In the genomic region with DNA sequence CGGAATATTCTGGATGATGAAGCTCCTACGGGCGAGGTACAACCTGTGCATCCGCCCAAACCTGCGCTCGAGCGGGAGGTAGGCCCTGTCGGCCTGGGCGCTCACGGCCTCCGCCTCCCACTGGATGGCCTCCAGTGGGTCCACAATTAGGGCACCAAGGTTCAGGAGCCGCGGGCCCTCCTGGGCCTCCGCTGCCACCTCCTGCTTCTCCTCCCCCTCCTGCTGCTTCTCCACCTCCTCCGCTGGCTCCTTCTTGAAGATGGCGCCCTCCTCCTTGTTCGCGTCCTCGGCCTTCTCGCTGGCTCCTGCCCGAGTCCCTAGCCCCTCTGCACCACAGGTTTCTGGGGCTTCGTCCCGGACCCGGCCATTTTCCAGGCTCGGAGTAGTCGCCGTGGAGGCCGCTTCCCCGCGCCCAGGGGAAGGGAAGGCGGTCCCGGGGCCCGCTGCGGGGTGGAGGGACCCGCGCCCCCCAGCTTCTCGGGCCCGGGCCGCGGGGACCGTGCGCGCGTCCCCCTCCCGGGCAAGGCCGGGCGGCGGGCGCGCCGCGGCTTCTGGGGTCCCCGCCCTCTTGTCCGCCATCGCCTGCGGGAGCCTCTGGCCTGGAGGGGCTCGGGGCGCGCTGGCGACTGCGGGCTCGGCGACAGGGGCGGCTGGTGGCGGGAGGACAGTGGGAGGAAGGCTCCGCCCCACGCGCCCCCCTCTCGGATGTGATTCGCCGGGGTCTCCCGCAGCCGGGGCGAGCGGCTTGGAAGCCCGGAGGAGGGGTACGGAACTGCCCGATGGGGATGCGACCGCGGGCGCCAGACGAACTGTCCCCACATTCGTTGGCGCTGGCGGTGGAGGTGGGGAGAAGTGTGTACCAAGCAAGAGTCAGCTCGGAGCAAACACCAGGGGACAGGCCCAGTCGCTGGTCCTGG, we compare ENCODE assay signal across 7 cellular contexts. TPM values are rescaled to one million over a fixed set of nuclear protein-coding genes. Genes with fewer than 3 reads are reported as not detected.
A peak's percentile ranks its signal among the peaks of the same experiment; 100 is the strongest.
DNase-seq lines count a peak whose midpoint lies in the region; TF ChIP-seq lines count a peak whose summit lies in the region.

No MANE protein-coding gene starts in this region.

- H3K27ac ChIP-seq in cingulate gyrus (ENCODE audit: low read depth, low read length), result peak overlapping the region; percentile 83

- peak overlapping the region; percentile 60 for H3K4me3 ChIP-seq in WI38 (ENCODE audit: low read depth, low read length)

- no peak for TF ChIP-seq CTCF in HFFc6 (IDR thresholded peaks at IDR 0.05)
- no peak for TF ChIP-seq CTCF in WI38 (IDR thresholded peaks at IDR 0.05; ENCODE audit: low read depth, low read length)

- H3K4me3 Mint-ChIP-seq in HFFc6, result peak overlapping the region; percentile 71

- H3K27ac Mint-ChIP-seq in HFFc6, result peak overlapping the region; percentile 68

- 0 out of 2 replicates have a peak, but pooled peaks cover 5% of the 10 kb centered on the region for H3K4me1 Mint-ChIP-seq in HFFc6 (ENCODE audit: low read depth)

- peaks cover 3% of the 10 kb centered on the region for H3K27me3 Mint-ChIP-seq in HFFc6 (ENCODE audit: insufficient read depth)

- no peaks in the 10 kb centered on the region for H3K9me3 Mint-ChIP-seq in HFFc6

- H3K36me3 Mint-ChIP-seq in HFFc6 (ENCODE audit: low read depth), result no peaks in the 10 kb centered on the region

- DNase-seq in HFFc6, result no peak
- DNase-seq in left kidney (ENCODE audit: low read depth, low spot score), result peak; percentile 90
- DNase-seq in stimulated activated CD4-positive, alpha-beta T cell treated with anti-CD3 and anti-CD28 coated beads, Interleukin-2, amount 100 ng/mL, for 48 hours, result peak; percentile 35 to 46
- DNase-seq in mucosa of gallbladder (ENCODE audit: low spot score), result no peak
- DNase-seq in GM19238 (ENCODE audit: insufficient read length, low spot score), result no peak

RNA-seq across cellular contexts. Expression of a gene that starts 17.6 kb away (rescaled TPM):
- 10 to 100 TPM in 2 of 6 experiments, 1 to 10 TPM in 4; 8.5 to 11.1 (median 9.5) TPM for total RNA-seq in HFFc6 (2021; fragmentation: NEBNext Ultra II Directional; extraction: Animal tissue kit (Norgen Biotek cat#: 25700))
- 11.9 TPM for total RNA-seq in mucosa of gallbladder

RNA-seq across cellular contexts. Expression of a gene that starts 17.7 kb away (rescaled TPM):
- total RNA-seq in HFFc6 (2021; fragmentation: NEBNext Ultra II Directional; extraction: Animal tissue kit (Norgen Biotek cat#: 25700)), result 10 to 100 TPM; 64.1 to 83.7 (median 74.6) TPM
- 35.4 TPM for total RNA-seq in mucosa of gallbladder

Comparison
In these comparisons a context has a peak if more than half of its experiments do, and no peak if none do; other contexts are left out.
1. DNase-seq: peak in left kidney (single experiment) and stimulated activated CD4-positive, alpha-beta T cell treated with anti-CD3 and anti-CD28 coated beads, Interleukin-2, amount 100 ng/mL, for 48 hours (2 of 2); none in HFFc6 (single experiment), mucosa of gallbladder (single experiment) and GM19238 (single experiment).